Comparison of ENCODE assay signal across 8 cellular contexts in genomic region chr15:65303687-65304392, GRCh38. TPM values are rescaled to one million over a fixed set of nuclear protein-coding genes. Genes with fewer than 3 reads are reported as not detected.
DNase-seq lines count a peak whose midpoint lies in the region; ATAC-seq and TF ChIP-seq lines count a peak whose summit lies in the region.

No MANE protein-coding gene starts in this region.

- intact Hi-C loops in breast epithelium (cut with DNase I; ENCODE audit: low total_unique reads) = no loop called here

- H3K4me1 ChIP-seq in Karpas-422 (ENCODE audit: low read length) (peaks cover 26% of the 10 kb centered on the region), breast epithelium (no peaks in the 10 kb centered on the region), smooth muscle cell (ENCODE audit: low read depth) (peaks cover 9% of the 10 kb centered on the region)

- TF ChIP-seq POLR2A in breast epithelium (IDR thresholded peaks at IDR 0.05) = no peak

- H3K9me3 ChIP-seq in Karpas-422 (ENCODE audit: low read length) (no peaks in the 10 kb centered on the region), breast epithelium (no peaks in the 10 kb centered on the region), smooth muscle cell (replicated peaks; ENCODE audit: low read depth) (no peaks in the 10 kb centered on the region)

- peak; percentile 47 for DNase-seq in ACHN
- DNase-seq in Karpas-422 = no peak
- peak in 14 of 34 experiments; percentile 29 to 73 (median 65) for DNase-seq in T-cell
- peak; percentile 59 to 70 for DNase-seq in breast epithelium (ENCODE audit: low spot score in 2 of 2)
- DNase-seq in kidney epithelial cell (ENCODE audit: low read depth) = no peak
- DNase-seq in smooth muscle cell (lab: John Stamatoyannopoulos, UW; ENCODE audit: unreplicated experiment) = no peak

- H3K4me2 ChIP-seq in Karpas-422 (ENCODE audit: low read depth, low read length, poor library complexity, severe bottlenecking) (peak overlapping the region; percentile 96), smooth muscle cell (peak overlapping the region; percentile 91)

- WGBS in smooth muscle cell (ENCODE audit: low lambda C conversion rate) = 4% methylated on average over 25 of the region's 25 CpGs

- peak overlapping the region; percentile 68 for H3K4me3 ChIP-seq in Karpas-422 (ENCODE audit: low read length)
- H3K4me3 ChIP-seq in breast epithelium = peak overlapping the region; percentile 47 to 71 (median 60)
- H3K4me3 ChIP-seq in kidney epithelial cell (ENCODE audit: low read depth, low read length) = peak overlapping the region; percentile 48
- H3K4me3 ChIP-seq in smooth muscle cell = peak overlapping the region; percentile 65

- H3K9ac ChIP-seq in Karpas-422 (ENCODE audit: low read length) (peak overlapping the region; percentile 74), smooth muscle cell (ENCODE audit: low read depth) (peak overlapping the region; percentile 94)

- H3K9me2 ChIP-seq in Karpas-422 (replicated peaks; ENCODE audit: insufficient read depth, low read length) = no peaks in the 10 kb centered on the region

- H3K27ac ChIP-seq in Karpas-422 (ENCODE audit: low read length) (peak overlapping the region; percentile 83), breast epithelium (peak overlapping the region; percentile 84 to 91), smooth muscle cell (ENCODE audit: low read depth) (peak overlapping the region; percentile 92)

- H4K20me1 ChIP-seq in Karpas-422 (ENCODE audit: insufficient read depth, low read depth, low read length) (no peaks in the 10 kb centered on the region), smooth muscle cell (ENCODE audit: low read depth) (no peaks in the 10 kb centered on the region)

- peak overlapping the region; percentile 98 to 99 for H3K27ac Mint-ChIP-seq in T-cell

- CTCF ChIA-PET in T-cell (lab: Charles Lee) = interaction anchor here in 1 of 2 donors (0.8 to 1.0 kb wide), 3 partner anchors 15 to 118 kb away, joined by 3 to 8 read pairs (median 5); partner anchors contain the start of genes CLPX and PARP16

- peaks cover 25 to 37% (median 35%) of the 10 kb centered on the region in 3 donors for H3K4me1 Mint-ChIP-seq in T-cell

- H3F3A ChIP-seq in smooth muscle cell (ENCODE audit: low read depth) = peaks cover 28% of the 10 kb centered on the region

- POLR2A ChIA-PET in T-cell (lab: Charles Lee) = interaction anchor here (0.5 to 1.9 kb wide), 7 partner anchors 8 to 535 kb away, joined by 4 to 42 read pairs (median 7); partner anchors contain the start of genes PARP16 (in 1 of the 2) and RNU5A-1 (in 1 of the 2)

- ATAC-seq in GM18909 (IDR thresholded peaks at IDR 0.05; ENCODE audit: poor library complexity, unreplicated experiment) (peak; percentile 5), T-cell (replicated peaks in 1 of 4) (peak; percentile 7 to 15 (median 10)), GM18861 (IDR thresholded peaks at IDR 0.05; ENCODE audit: unreplicated experiment) (no peak)

- H2AFZ ChIP-seq in Karpas-422 (ENCODE audit: low read length) (peak overlapping the region; percentile 78), smooth muscle cell (ENCODE audit: low read depth) (peak overlapping the region; percentile 96)

- in situ Hi-C loops in ACHN (cut with HindIII; ENCODE audit: low pct_ligation_motif_present, low pct_unique_long_range_greater_than_20kb, low sequenced_read_pairs) = no loop called here

- H3K4me3 Mint-ChIP-seq in T-cell = peak overlapping the region; percentile 92 to 94 (median 93)

- H3K36me3 ChIP-seq in Karpas-422 (ENCODE audit: insufficient read depth, low read length) (no peaks in the 10 kb centered on the region), breast epithelium (no peaks in the 10 kb centered on the region), kidney epithelial cell (ENCODE audit: control insufficient read depth, insufficient read depth, low read length) (no peaks in the 10 kb centered on the region), smooth muscle cell (ENCODE audit: low read depth) (no peaks in the 10 kb centered on the region)

- H3K79me2 ChIP-seq in Karpas-422 (ENCODE audit: low read length) (no peaks in the 10 kb centered on the region), smooth muscle cell (ENCODE audit: low read depth) (no peaks in the 10 kb centered on the region)

- H3K27me3 ChIP-seq in Karpas-422 (ENCODE audit: low read length) = no peaks in the 10 kb centered on the region
- H3K27me3 ChIP-seq in breast epithelium = no peaks in the 10 kb centered on the region
- no peaks in the 10 kb centered on the region for H3K27me3 ChIP-seq in kidney epithelial cell (ENCODE audit: control insufficient read depth, insufficient read depth, low read length)
- no peaks in the 10 kb centered on the region for H3K27me3 ChIP-seq in smooth muscle cell (ENCODE audit: low read depth)

- no peaks in the 10 kb centered on the region for H3K36me3 Mint-ChIP-seq in T-cell

- H3K27me3 Mint-ChIP-seq in T-cell = no peaks in the 10 kb centered on the region

- no peaks in the 10 kb centered on the region for H3K9me3 Mint-ChIP-seq in T-cell

- TF ChIP-seq CTCF in breast epithelium (IDR thresholded peaks at IDR 0.05) = peak in 1 of 3 donors; percentile 94
- TF ChIP-seq CTCF in kidney epithelial cell (IDR thresholded peaks at IDR 0.05; ENCODE audit: insufficient read depth, low read length, poor library complexity, severe bottlenecking) = no peak
- TF ChIP-seq CTCF in smooth muscle cell (IDR thresholded peaks at IDR 0.05; ENCODE audit: borderline replicate concordance, insufficient read depth, poor library complexity, severe bottlenecking) = no peak

RNA-seq across cellular contexts. Expression of gene RNU5B-1, which starts 0.6 kb away (rescaled TPM):
- not detected in 2 replicates for total RNA-seq in Karpas-422 (2014; rRNA removed; shearing (Covaris generic); ENCODE audit: low replicate concordance)
- 10 to 100 TPM in 3 of 5 donors, not detected in 2; 27.0 to 34.4 (median 32.6) TPM for total RNA-seq in T-cell
- not detected for total RNA-seq in breast epithelium
- total RNA-seq in kidney epithelial cell = not detected in 2 replicates
- not detected in 2 replicates for total RNA-seq in smooth muscle cell
- not detected in 2 replicates for polyA plus RNA-seq in smooth muscle cell

RNA-seq across cellular contexts. Expression of gene RNU5A-1, which starts 8.0 kb away (rescaled TPM):
- not detected in 2 replicates for total RNA-seq in Karpas-422 (2014; rRNA removed; shearing (Covaris generic); ENCODE audit: low replicate concordance)
- total RNA-seq in T-cell = not detected
- not detected for total RNA-seq in breast epithelium
- total RNA-seq in kidney epithelial cell = not detected in 2 replicates
- not detected in 2 replicates for total RNA-seq in smooth muscle cell
- polyA plus RNA-seq in smooth muscle cell = not detected in 2 replicates

RNA-seq across cellular contexts. Expression of gene PARP16, which starts 17.2 kb away (rescaled TPM):
- 7.7 and 8.3 TPM in 2 replicates for total RNA-seq in Karpas-422 (2014; rRNA removed; shearing (Covaris generic); ENCODE audit: low replicate concordance)
- 10 to 100 TPM; 16.2 to 23.3 (median 18.5) TPM for total RNA-seq in T-cell
- total RNA-seq in breast epithelium = 10 to 100 TPM in 2 of 3 donors, 1 to 10 TPM in 1; 8.5 to 14.9 (median 10.6) TPM
- 9.2 and 11.8 TPM in 2 replicates for total RNA-seq in kidney epithelial cell
- 6.0 and 10.0 TPM in 2 replicates for total RNA-seq in smooth muscle cell
- polyA plus RNA-seq in smooth muscle cell = 11.7 and 15.1 TPM in 2 replicates

Comparison
In these comparisons a context has a peak if more than half of its experiments do, and no peak if none do; other contexts are left out.
1. DNase-seq: peak in ACHN (single experiment) and breast epithelium (2 of 2); none in Karpas-422 (single experiment), kidney epithelial cell (single experiment) and smooth muscle cell (single experiment).
2. Peak in every context shown above with its lines, with median percentiles within 50 percentile points of each other: H3K27ac ChIP-seq and H3K4me3 ChIP-seq.